Comparison of ENCODE assay signal across 8 cellular contexts in the genomic region with DNA sequence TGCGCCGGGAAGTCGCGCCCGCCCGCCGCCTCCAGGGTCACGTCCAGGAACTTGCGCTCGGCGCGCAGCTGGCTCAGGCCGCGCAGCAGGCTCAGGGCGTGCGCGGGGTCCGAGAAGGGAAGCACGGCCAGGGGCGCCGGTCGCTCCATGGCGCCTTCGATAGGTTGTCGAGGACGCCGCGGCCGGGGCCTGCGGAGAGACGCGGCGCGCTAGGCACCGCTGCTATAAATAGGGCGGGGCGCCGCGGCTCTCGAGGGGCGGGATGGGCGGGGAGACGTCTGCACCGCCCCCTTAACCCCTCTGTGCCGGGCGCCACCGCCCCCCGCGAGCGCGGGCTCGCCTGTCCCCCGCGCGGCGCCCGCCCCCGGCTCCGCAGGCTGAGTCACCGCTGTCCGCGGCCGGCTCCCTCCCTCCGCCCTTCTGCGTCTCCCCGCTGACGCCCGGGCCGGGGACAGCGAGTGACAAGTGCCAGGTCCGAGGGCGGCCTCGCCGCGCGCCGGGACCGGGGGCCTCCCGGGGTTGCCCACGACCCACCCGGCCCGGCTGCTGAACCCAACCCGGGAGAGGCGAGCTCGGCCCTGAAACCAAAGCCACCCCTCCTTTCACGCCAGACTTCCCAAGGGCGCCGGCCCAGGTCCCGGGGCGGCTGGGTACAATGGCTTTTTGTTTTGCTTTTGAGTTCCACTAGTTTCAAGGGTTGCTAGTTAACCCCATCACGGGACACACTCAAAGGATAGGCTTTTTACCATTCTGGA. TPM values are rescaled to one million over a fixed set of nuclear protein-coding genes. Genes with fewer than 3 reads are reported as not detected.
DNase-seq lines count a peak whose midpoint lies in the region; ATAC-seq, FAIRE-seq and TF ChIP-seq lines count a peak whose summit lies in the region.

A gene with protein sequence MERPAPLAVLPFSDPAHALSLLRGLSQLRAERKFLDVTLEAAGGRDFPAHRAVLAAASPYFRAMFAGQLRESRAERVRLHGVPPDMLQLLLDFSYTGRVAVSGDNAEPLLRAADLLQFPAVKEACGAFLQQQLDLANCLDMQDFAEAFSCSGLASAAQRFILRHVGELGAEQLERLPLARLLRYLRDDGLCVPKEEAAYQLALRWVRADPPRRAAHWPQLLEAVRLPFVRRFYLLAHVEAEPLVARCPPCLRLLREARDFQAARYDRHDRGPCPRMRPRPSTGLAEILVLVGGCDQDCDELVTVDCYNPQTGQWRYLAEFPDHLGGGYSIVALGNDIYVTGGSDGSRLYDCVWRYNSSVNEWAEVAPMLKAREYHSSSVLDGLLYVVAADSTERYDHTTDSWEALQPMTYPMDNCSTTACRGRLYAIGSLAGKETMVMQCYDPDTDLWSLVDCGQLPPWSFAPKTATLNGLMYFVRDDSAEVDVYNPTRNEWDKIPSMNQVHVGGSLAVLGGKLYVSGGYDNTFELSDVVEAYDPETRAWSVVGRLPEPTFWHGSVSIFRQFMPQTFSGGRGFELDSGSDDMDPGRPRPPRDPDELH (minus strand): TSS at position 201 of the 755 bp plus-strand sequence. CDS start 52 bp downstream, at position 149.

- H3K4me3 Mint-ChIP-seq in progenitor cell of endocrine pancreas (ENCODE audit: low read depth): peak within 1 kb of the TSS; percentile 87

- FAIRE-seq in H54 (lab: Jason Lieb, UNC): no peak

- peak; percentile 97 for DNase-seq in GM03348 (ENCODE audit: low spot score)
- peak; percentile 66 for DNase-seq in H54 (ENCODE audit: insufficient read length, low spot score)
- peak; percentile 87 for DNase-seq in MG63
- DNase-seq in adrenal gland: peak; percentile 91 to 94 (median 93)
- DNase-seq in heart right ventricle: peak; percentile 91 to 92
- DNase-seq in progenitor cell of endocrine pancreas (ENCODE audit: low spot score, unreplicated experiment): peak; percentile 72
- DNase-seq in upper lobe of right lung: peak; percentile 95

- H3K9me3 ChIP-seq in MG63 (no peaks in the 10 kb centered on the region), adrenal gland (replicated peaks in 1 of 3) (no peaks in the 10 kb centered on the region), heart right ventricle (no peaks in the 10 kb centered on the region), upper lobe of right lung (no peaks in the 10 kb centered on the region)

- no peaks in the 10 kb centered on the region for H3K27me3 Mint-ChIP-seq in progenitor cell of endocrine pancreas

- 0% methylated on average over 6 to 91 of the region's 91 CpGs for WGBS in adrenal gland, 4 donors
- 0% methylated on average over 51 to 89 of the region's 91 CpGs for WGBS in heart right ventricle, 2 donors

- intact Hi-C loops in T-helper 1 cell treated with Interleukin-12 subunit alpha and Interleukin-12 subunit beta and Interleukin-4 antibody, amounts not matched to agents 30 ng/mL and 1 ng/mL, for 36 hours (cut with micrococcal nuclease): loop anchor here (1.0 to 10.0 kb wide), 9 partner anchors 10 to 1362 kb away; a partner anchor contains a TSS
- intact Hi-C loops in adrenal gland (cut with DNase I): no loop called here
- intact Hi-C loops in heart right ventricle (cut with DNase I): loop anchor here in 2 of 10 donors (1.0 to 10.0 kb wide), 3 partner anchors 10 to 51 kb away; a partner anchor contains a TSS
- intact Hi-C loops in upper lobe of right lung (cut with DNase I): no loop called here

- H3K4me3 ChIP-seq in MG63: peak within 1 kb of the TSS; percentile 76
- peak within 1 kb of the TSS; percentile 42 to 71 (median 52) for H3K4me3 ChIP-seq in adrenal gland
- H3K4me3 ChIP-seq in heart right ventricle: peak within 1 kb of the TSS; percentile 68 to 96 (median 86)
- H3K4me3 ChIP-seq in upper lobe of right lung: peak within 1 kb of the TSS; percentile 81

- no peaks in the 10 kb centered on the region for H3K36me3 Mint-ChIP-seq in progenitor cell of endocrine pancreas (ENCODE audit: insufficient read depth)

- peak; percentile 89 for TF ChIP-seq POLR2A in H54 (IDR thresholded peaks at IDR 0.05; ENCODE audit: low read depth, low read length)
- TF ChIP-seq POLR2A in adrenal gland (IDR thresholded peaks at IDR 0.05): peak; percentile 79 to 92

- peaks cover 31 to 45% of the 10 kb centered on the region in 2 donors for H3K4me1 ChIP-seq in adrenal gland (replicated peaks in 1 of 2)
- H3K4me1 ChIP-seq in heart right ventricle: peaks cover 17 to 67% (median 52%) of the 10 kb centered on the region in 9 donors
- H3K4me1 ChIP-seq in upper lobe of right lung: peaks cover 36% of the 10 kb centered on the region

- peak; percentile 68 to 89 (median 84) for ATAC-seq in heart right ventricle
- peak; percentile 89 for ATAC-seq in upper lobe of right lung

- peak within 1 kb of the TSS; percentile 99 for H3K27ac Mint-ChIP-seq in progenitor cell of endocrine pancreas

- peaks cover 18% of the 10 kb centered on the region for H3K36me3 ChIP-seq in MG63
- peaks cover 0 to 17% of the 10 kb centered on the region in 2 donors for H3K36me3 ChIP-seq in adrenal gland (replicated peaks in 1 of 2)
- peaks cover 0 to 21% (median 12%) of the 10 kb centered on the region in 9 donors for H3K36me3 ChIP-seq in heart right ventricle
- peaks cover 10% of the 10 kb centered on the region for H3K36me3 ChIP-seq in upper lobe of right lung

- peak within 1 kb of the TSS; percentile 80 to 99 (median 98) for H3K27ac ChIP-seq in adrenal gland
- peak within 1 kb of the TSS; percentile 96 to 100 (median 99) for H3K27ac ChIP-seq in heart right ventricle
- peak within 1 kb of the TSS; percentile 99 for H3K27ac ChIP-seq in upper lobe of right lung

- TF ChIP-seq CTCF in adrenal gland (IDR thresholded peaks at IDR 0.05) (peak in 1 of 6 experiments; percentile 30), heart right ventricle (IDR thresholded peaks at IDR 0.05) (no peak), progenitor cell of endocrine pancreas (IDR thresholded peaks at IDR 0.05; ENCODE audit: unreplicated experiment) (no peak), upper lobe of right lung (IDR thresholded peaks at IDR 0.05) (no peak)

- H3K27me3 ChIP-seq in MG63 (no peaks in the 10 kb centered on the region), adrenal gland (no peaks in the 10 kb centered on the region), heart right ventricle (no peaks in the 10 kb centered on the region), upper lobe of right lung (no peaks in the 10 kb centered on the region)

- H3K9me3 Mint-ChIP-seq in progenitor cell of endocrine pancreas (ENCODE audit: low read depth): no peaks in the 10 kb centered on the region

- peaks cover 23% of the 10 kb centered on the region for H3K4me1 Mint-ChIP-seq in progenitor cell of endocrine pancreas (ENCODE audit: low read depth)

RNA-seq across cellular contexts. Expression of the gene that starts here (rescaled TPM):
- total RNA-seq in MG63 (2014; rRNA removed; shearing (Covaris generic); ENCODE audit: low replicate concordance): 27.8 and 32.0 TPM in 2 replicates
- total RNA-seq in T-helper 1 cell treated with Interleukin-12 subunit alpha and Interleukin-12 subunit beta and Interleukin-4 antibody, amounts not matched to agents 30 ng/mL and 1 ng/mL, for 36 hours: 26.0 and 28.1 TPM in 2 replicates
- total RNA-seq in adrenal gland (100 to 1,000 TPM in 2 of 8 donors, 10 to 100 TPM in 6; 34.2 to 108 (median 62.1) TPM), heart right ventricle (10 to 100 TPM; 49.5 to 93.3 (median 70.4) TPM), progenitor cell of endocrine pancreas (21.0 and 21.3 TPM in 2 replicates), upper lobe of right lung (21.8 TPM)
- polyA plus RNA-seq in adrenal gland (10 to 100 TPM; 11.7 to 19.1 (median 12.9) TPM), heart right ventricle (10 to 100 TPM; 20.4 to 22.3 TPM)

Comparison
In these comparisons a context has a peak if more than half of its experiments do, and no peak if none do; other contexts are left out.
1. Peak in every context shown above with its lines: DNase-seq, ATAC-seq, H3K4me3 ChIP-seq and H3K27ac ChIP-seq.